Comparison of ENCODE assay signal across 9 cellular contexts in the genomic region with DNA sequence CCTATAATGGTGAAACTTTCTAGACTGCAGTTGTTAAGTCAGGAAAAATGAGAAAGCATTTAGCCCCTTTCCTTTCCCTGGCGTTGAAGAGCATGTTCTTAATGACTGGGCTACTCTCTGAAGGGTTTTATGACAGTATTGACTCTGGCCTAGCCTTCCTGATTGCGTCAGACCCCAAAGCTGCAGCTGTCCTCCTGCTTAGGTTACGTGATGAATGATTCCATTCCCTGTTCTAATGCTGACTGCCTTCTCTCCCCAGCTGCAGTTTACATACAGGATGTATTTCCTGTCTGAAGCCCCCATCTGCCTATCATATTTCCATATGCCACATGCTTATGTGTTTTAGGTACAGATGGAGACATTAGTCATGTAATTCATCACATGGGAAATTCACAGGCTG.
DNase-seq lines count a peak whose midpoint lies in the region; ATAC-seq, FAIRE-seq and TF ChIP-seq lines count a peak whose summit lies in the region.
"Had no signal": no experiment of that assay in that cellular context is flagged by ENCODE, and none has a peak within 500 bp of the region (broad histone marks: within the 10 kb centered on the region; RNA-seq: fewer than 3 reads in every experiment).

No MANE protein-coding gene starts in this region.

- H4K20me1 ChIP-seq in HepG2 (ENCODE audit: insufficient read depth, low read length), result no peaks in the 10 kb centered on the region

- DNase-seq in DMS 273 treated with DMSO at 0.1 percent for 48 hours (lab: John Stamatoyannopoulos, UW), result peak; percentile 98
- peak; percentile 44 for DNase-seq in NCI-H2029 treated with DMSO at 0.1 percent for 48 hours (lab: John Stamatoyannopoulos, UW)
- DNase-seq in ascending aorta (ENCODE audit: low spot score in 2 of 2), result peak in 1 of 2 donors; percentile 77
- DNase-seq in HepG2 (ENCODE audit: low spot score), result no peak
- DNase-seq in activated CD4-positive, CD25-positive, alpha-beta regulatory T cell treated with anti-CD3 and anti-CD28 coated beads, Interleukin-2, amount 50 U/mL, for 72 hours, result no peak
- DNase-seq in globus pallidus (ENCODE audit: low spot score), result no peak
- no peak for DNase-seq in DMS79 treated with DMSO at 0.1 percent for 48 hours (lab: John Stamatoyannopoulos, UW)
- no peak for DNase-seq in iPS-NIHi11 (ENCODE audit: low spot score)
- DNase-seq: NCI-H1048 had no signal

- no peak for TF ChIP-seq POLR2A in HepG2 (IDR thresholded peaks at IDR 0.05; ENCODE audit: insufficient read depth in 1 of 2, low read depth in 2 of 2, low read length in 2 of 2)

- TF ChIP-seq CTCF in ascending aorta (IDR thresholded peaks at IDR 0.05), result no peak
- TF ChIP-seq CTCF in HepG2 (CRISPR knock-in tag; IDR thresholded peaks at IDR 0.05), result no peak

- no peak overlapping the region for H2AFZ ChIP-seq in HepG2 (ENCODE audit: low read length)

- H3K4me3 ChIP-seq in ascending aorta, result no peak overlapping the region
- H3K4me3 ChIP-seq in HepG2 (replicated peaks in 1 of 3; ENCODE audit: insufficient read depth in 1 of 3, low read depth in 2 of 3, low read length in 3 of 3), result no peak overlapping the region

- H3K27ac ChIP-seq in ascending aorta (peak overlapping the region; percentile 61 to 65), HepG2 (ENCODE audit: extremely low read length, insufficient read depth, low read length) (no peak overlapping the region)

- CTCF ChIA-PET in HepG2 (lab: Yijun Ruan, JAX; ENCODE audit: low intra/inter-chr PET ratio, low total read pairs), result no interaction called here

- H3K27me3 ChIP-seq in ascending aorta (no peaks in the 10 kb centered on the region), HepG2 (ENCODE audit: control insufficient read depth in 1 of 2, insufficient read depth in 2 of 2, low read length in 2 of 2) (no peaks in the 10 kb centered on the region)

- no peak overlapping the region for H3K9ac ChIP-seq in HepG2 (ENCODE audit: insufficient read depth, low read depth, low read length)

- WGBS in HepG2 (ENCODE audit: low lambda C conversion rate), result 0% methylated on average over 2 of the region's 3 CpGs

- POLR2A ChIA-PET in HepG2 (lab: Yijun Ruan, JAX), result no interaction called here

- intact Hi-C loops in ascending aorta (cut with DNase I) (no loop called here), HepG2 (cut with micrococcal nuclease; ENCODE audit: unreplicated experiment) (no loop called here)

- TF ChIP-seq EP300 in HepG2 (IDR thresholded peaks at IDR 0.05; ENCODE audit: low read depth in 2 of 2, low read length in 2 of 2) (no peak), HepG2 (CRISPR knock-in tag; IDR thresholded peaks at IDR 0.05; ENCODE audit: borderline replicate concordance) (no peak)

- H3K4me1 ChIP-seq in ascending aorta, result no peaks in the 10 kb centered on the region
- no peaks in the 10 kb centered on the region for H3K4me1 ChIP-seq in HepG2 (ENCODE audit: insufficient read depth, low read length)

- H3K4me2 ChIP-seq in HepG2 (ENCODE audit: low read depth, low read length), result no peak overlapping the region

- ATAC-seq in HepG2, result no peak

- H3K9me3 ChIP-seq in ascending aorta (no peaks in the 10 kb centered on the region), HepG2 (ENCODE audit: low read length) (no peaks in the 10 kb centered on the region)

- H3K36me3 ChIP-seq in ascending aorta, result no peaks in the 10 kb centered on the region
- no peaks in the 10 kb centered on the region for H3K36me3 ChIP-seq in HepG2 (replicated peaks in 1 of 2; ENCODE audit: control insufficient read depth in 1 of 2, insufficient read depth in 2 of 2, low read length in 2 of 2)

- in situ Hi-C loops in HepG2 (cut with HindIII; ENCODE audit: extremely low pct_ligation_motif_present, low pct_unique_long_range_greater_than_20kb), result no loop called here

- BruUV-seq in HepG2 (replicated peaks; lab: Mats Ljungman, UMichigan), result no TSS peak

- no peak for FAIRE-seq in HepG2 (lab: Jason Lieb, UNC)

- no peak for TF ChIP-seq RAD21 in HepG2 (CRISPR knock-in tag; IDR thresholded peaks at IDR 0.05)

- no peaks in the 10 kb centered on the region for H3K79me2 ChIP-seq in HepG2 (ENCODE audit: insufficient read depth, low read length)

TF ChIP-seq in HepG2, 621 proteins besides CTCF, POLR2A, EP300 and RAD21:
- TF ChIP-seq, protein P1, sequence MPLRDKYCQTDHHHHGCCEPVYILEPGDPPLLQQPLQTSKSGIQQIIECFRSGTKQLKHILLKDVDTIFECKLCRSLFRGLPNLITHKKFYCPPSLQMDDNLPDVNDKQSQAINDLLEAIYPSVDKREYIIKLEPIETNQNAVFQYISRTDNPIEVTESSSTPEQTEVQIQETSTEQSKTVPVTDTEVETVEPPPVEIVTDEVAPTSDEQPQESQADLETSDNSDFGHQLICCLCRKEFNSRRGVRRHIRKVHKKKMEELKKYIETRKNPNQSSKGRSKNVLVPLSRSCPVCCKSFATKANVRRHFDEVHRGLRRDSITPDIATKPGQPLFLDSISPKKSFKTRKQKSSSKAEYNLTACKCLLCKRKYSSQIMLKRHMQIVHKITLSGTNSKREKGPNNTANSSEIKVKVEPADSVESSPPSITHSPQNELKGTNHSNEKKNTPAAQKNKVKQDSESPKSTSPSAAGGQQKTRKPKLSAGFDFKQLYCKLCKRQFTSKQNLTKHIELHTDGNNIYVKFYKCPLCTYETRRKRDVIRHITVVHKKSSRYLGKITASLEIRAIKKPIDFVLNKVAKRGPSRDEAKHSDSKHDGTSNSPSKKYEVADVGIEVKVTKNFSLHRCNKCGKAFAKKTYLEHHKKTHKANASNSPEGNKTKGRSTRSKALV (CRISPR knock-in tag; IDR thresholded peaks at IDR 0.05), result no peak
- TF ChIP-seq, protein P2, sequence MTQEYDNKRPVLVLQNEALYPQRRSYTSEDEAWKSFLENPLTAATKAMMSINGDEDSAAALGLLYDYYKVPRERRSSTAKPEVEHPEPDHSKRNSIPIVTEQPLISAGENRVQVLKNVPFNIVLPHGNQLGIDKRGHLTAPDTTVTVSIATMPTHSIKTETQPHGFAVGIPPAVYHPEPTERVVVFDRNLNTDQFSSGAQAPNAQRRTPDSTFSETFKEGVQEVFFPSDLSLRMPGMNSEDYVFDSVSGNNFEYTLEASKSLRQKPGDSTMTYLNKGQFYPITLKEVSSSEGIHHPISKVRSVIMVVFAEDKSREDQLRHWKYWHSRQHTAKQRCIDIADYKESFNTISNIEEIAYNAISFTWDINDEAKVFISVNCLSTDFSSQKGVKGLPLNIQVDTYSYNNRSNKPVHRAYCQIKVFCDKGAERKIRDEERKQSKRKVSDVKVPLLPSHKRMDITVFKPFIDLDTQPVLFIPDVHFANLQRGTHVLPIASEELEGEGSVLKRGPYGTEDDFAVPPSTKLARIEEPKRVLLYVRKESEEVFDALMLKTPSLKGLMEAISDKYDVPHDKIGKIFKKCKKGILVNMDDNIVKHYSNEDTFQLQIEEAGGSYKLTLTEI (CRISPR knock-in tag; conservative IDR thresholded peaks at IDR 0.05), result no peak
- TF ChIP-seq SAP130 (CRISPR knock-in tag; IDR thresholded peaks at IDR 0.05; ENCODE audit: low read depth), result no peak
- TF ChIP-seq CEBPB (IDR thresholded peaks at IDR 0.05; ENCODE audit: borderline replicate concordance, low read depth, low read length), result peak; percentile 25; the same call in 1 of the 2 replicates
- no peak for TF ChIP-seq SMARCE1 (IDR thresholded peaks at IDR 0.05; ENCODE audit: borderline replicate concordance)
- TF ChIP-seq, protein P3, sequence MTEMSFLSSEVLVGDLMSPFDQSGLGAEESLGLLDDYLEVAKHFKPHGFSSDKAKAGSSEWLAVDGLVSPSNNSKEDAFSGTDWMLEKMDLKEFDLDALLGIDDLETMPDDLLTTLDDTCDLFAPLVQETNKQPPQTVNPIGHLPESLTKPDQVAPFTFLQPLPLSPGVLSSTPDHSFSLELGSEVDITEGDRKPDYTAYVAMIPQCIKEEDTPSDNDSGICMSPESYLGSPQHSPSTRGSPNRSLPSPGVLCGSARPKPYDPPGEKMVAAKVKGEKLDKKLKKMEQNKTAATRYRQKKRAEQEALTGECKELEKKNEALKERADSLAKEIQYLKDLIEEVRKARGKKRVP (CRISPR knock-in tag; IDR thresholded peaks at IDR 0.05), result 0 out of 4 replicates have a peak, but pooled peaks of 1 of the 2 experiments have one; percentile 25
- no peak for TF ChIP-seq PITX1 (CRISPR knock-in tag; IDR thresholded peaks at IDR 0.05)
- TF ChIP-seq CHD4 (IDR thresholded peaks at IDR 0.05; ENCODE audit: borderline replicate concordance, low read length), result no peak
- no peak for TF ChIP-seq ZNF431 (CRISPR knock-in tag; IDR thresholded peaks at IDR 0.05; ENCODE audit: borderline replicate concordance, low read depth)
- no peak for TF ChIP-seq SMARCC2 (IDR thresholded peaks at IDR 0.05)
- TF ChIP-seq ZMAT3 (CRISPR knock-in tag; conservative IDR thresholded peaks at IDR 0.05), result no peak
- TF ChIP-seq, protein P4, sequence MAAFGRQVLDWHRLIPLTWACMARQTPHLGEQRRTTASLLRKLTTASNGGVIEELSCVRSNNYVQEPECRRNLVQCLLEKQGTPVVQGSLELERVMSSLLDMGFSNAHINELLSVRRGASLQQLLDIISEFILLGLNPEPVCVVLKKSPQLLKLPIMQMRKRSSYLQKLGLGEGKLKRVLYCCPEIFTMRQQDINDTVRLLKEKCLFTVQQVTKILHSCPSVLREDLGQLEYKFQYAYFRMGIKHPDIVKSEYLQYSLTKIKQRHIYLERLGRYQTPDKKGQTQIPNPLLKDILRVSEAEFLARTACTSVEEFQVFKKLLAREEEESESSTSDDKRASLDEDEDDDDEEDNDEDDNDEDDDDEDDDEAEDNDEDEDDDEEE (CRISPR knock-in tag; IDR thresholded peaks at IDR 0.05), result no peak

Comparison
In these comparisons a context has a peak if more than half of its experiments do, and no peak if none do; other contexts are left out.
1. DNase-seq: peak in DMS 273 treated with DMSO at 0.1 percent for 48 hours (single experiment) and NCI-H2029 treated with DMSO at 0.1 percent for 48 hours (single experiment); none in HepG2 (single experiment), activated CD4-positive, CD25-positive, alpha-beta regulatory T cell treated with anti-CD3 and anti-CD28 coated beads, Interleukin-2, amount 50 U/mL, for 72 hours (single experiment), globus pallidus (single experiment), DMS79 treated with DMSO at 0.1 percent for 48 hours (single experiment) and iPS-NIHi11 (single experiment).